Comparison of ENCODE assay signal across 8 cellular contexts in genomic region chr17:36947922-36948716, GRCh38. TPM values are rescaled to one million over a fixed set of nuclear protein-coding genes. Genes with fewer than 3 reads are reported as not detected.
DNase-seq lines count a peak whose midpoint lies in the region; ATAC-seq and TF ChIP-seq lines count a peak whose summit lies in the region.

No MANE protein-coding gene starts in this region.

- intact Hi-C loops in esophagus muscularis mucosa (cut with DNase I), result no loop called here

- H3K4me3 Mint-ChIP-seq in osteocyte (ENCODE audit: unreplicated experiment), result peak overlapping the region; percentile 95

- H3K36me3 ChIP-seq in GM23248 (ENCODE audit: low read depth) (peaks cover 6% of the 10 kb centered on the region; the same call in 1 of the 2 replicates), SJCRH30 (peaks cover 26% of the 10 kb centered on the region), esophagus muscularis mucosa (peaks cover 2 to 20% (median 14%) of the 10 kb centered on the region in 4 donors)

- H3F3A ChIP-seq in GM23248 (ENCODE audit: insufficient read depth), result no peaks in the 10 kb centered on the region; the same call in 1 of the 2 replicates

- no peaks in the 10 kb centered on the region for H3K9me3 Mint-ChIP-seq in osteocyte (ENCODE audit: unreplicated experiment)

- no peak for ATAC-seq in HG03097 (IDR thresholded peaks at IDR 0.05; ENCODE audit: low FRiP score, unreplicated experiment)

- CTCF ChIA-PET in AG04450 (lab: Charles Lee), result interaction anchor here (0.6 to 1.7 kb wide), 3 partner anchors 9 to 270 kb away, joined by 3 to 11 read pairs (median 3); no protein-coding TSS in a partner anchor

- peaks cover 11% of the 10 kb centered on the region; the same call in 1 of the 2 replicates for H3K4me1 ChIP-seq in GM23248 (ENCODE audit: insufficient read depth)
- H3K4me1 ChIP-seq in SJCRH30, result peaks cover 3% of the 10 kb centered on the region; the same call in 1 of the 2 replicates
- peaks cover 19 to 39% (median 28%) of the 10 kb centered on the region in 4 donors for H3K4me1 ChIP-seq in esophagus muscularis mucosa

- H3K4me1 Mint-ChIP-seq in osteocyte (ENCODE audit: unreplicated experiment), result peaks cover 29% of the 10 kb centered on the region

- TF ChIP-seq EP300 in esophagus muscularis mucosa (IDR thresholded peaks at IDR 0.05), result peak; percentile 38

- POLR2A ChIA-PET in AG04450 (lab: Yijun Ruan, JAX), result interaction anchor here (1.2 to 1.4 kb wide), 2 partner anchors 9 to 24 kb away, joined by 5 to 7 read pairs; no protein-coding TSS in a partner anchor

- TF ChIP-seq CTCF in AG04450 (IDR thresholded peaks at IDR 0.05; ENCODE audit: low read depth, low read length) (no peak), esophagus muscularis mucosa (IDR thresholded peaks at IDR 0.05) (no peak), osteocyte (IDR thresholded peaks at IDR 0.05) (no peak), GM10266 (IDR thresholded peaks at IDR 0.05; ENCODE audit: control insufficient read depth, insufficient read depth, low read depth, missing control alignments) (no peak)

- peak overlapping the region; percentile 95 for H3K4me2 ChIP-seq in GM23248 (ENCODE audit: unreplicated experiment)

- peaks cover 32% of the 10 kb centered on the region for H3K79me2 ChIP-seq in GM23248 (ENCODE audit: insufficient read depth)

- peaks cover 48% of the 10 kb centered on the region for H3K27me3 ChIP-seq in AG04450 (ENCODE audit: control insufficient read depth, insufficient read depth, low read length)
- peaks cover 48% of the 10 kb centered on the region for H3K27me3 ChIP-seq in GM23248 (replicated peaks; ENCODE audit: insufficient read depth)
- H3K27me3 ChIP-seq in SJCRH30, result no peaks in the 10 kb centered on the region
- H3K27me3 ChIP-seq in esophagus muscularis mucosa, result peaks cover 15 to 45% (median 39%) of the 10 kb centered on the region in 4 donors

- peak overlapping the region; percentile 94 for H3K27ac Mint-ChIP-seq in osteocyte (ENCODE audit: unreplicated experiment)

- H4K20me1 ChIP-seq in GM23248 (ENCODE audit: insufficient read depth), result no peaks in the 10 kb centered on the region

- H3K4me3 ChIP-seq in AG04450 (ENCODE audit: low read depth, low read length) (peak overlapping the region; percentile 88), GM23248 (peak overlapping the region; percentile 82), SJCRH30 (peak overlapping the region; percentile 76), esophagus muscularis mucosa (peak overlapping the region; percentile 81 to 95 (median 89))

- peaks cover 49% of the 10 kb centered on the region for H3K27me3 Mint-ChIP-seq in osteocyte (ENCODE audit: unreplicated experiment)

- 4 to 6% methylated on average over 26 of the region's 26 CpGs for WGBS in GM23248 (ENCODE audit: low coverage in 1 of 2, low lambda C conversion rate in 2 of 2, missing lambda C conversion rate in 2 of 2), 2 experiments
- WGBS in esophagus muscularis mucosa, result 3% methylated on average over 22 of the region's 26 CpGs

- H3K9me3 ChIP-seq in AG04450 (ENCODE audit: control insufficient read depth, insufficient read depth, low read length) (peaks cover 7% of the 10 kb centered on the region), GM23248 (ENCODE audit: low read depth) (no peaks in the 10 kb centered on the region), SJCRH30 (replicated peaks) (no peaks in the 10 kb centered on the region), esophagus muscularis mucosa (no peaks in the 10 kb centered on the region)

- no peak overlapping the region for H3K27ac ChIP-seq in AG04450 (ENCODE audit: low read depth, low read length)
- H3K27ac ChIP-seq in GM23248, result peak overlapping the region; percentile 91
- peak overlapping the region; percentile 77; the same call in 1 of the 2 replicates for H3K27ac ChIP-seq in SJCRH30
- peak overlapping the region; percentile 90 to 96 (median 94) for H3K27ac ChIP-seq in esophagus muscularis mucosa (replicated peaks in 1 of 4)

- peaks cover 18% of the 10 kb centered on the region for H3K36me3 Mint-ChIP-seq in osteocyte (ENCODE audit: unreplicated experiment)

- in situ Hi-C loops in GM23248 (cut with MboI), result no loop called here

- H3K9ac ChIP-seq in GM23248, result peak overlapping the region; percentile 95

- no peak for DNase-seq in AG04450 (ENCODE audit: low read depth, low spot score)
- no peak for DNase-seq in GM23248
- DNase-seq in SJCRH30, result no peak
- DNase-seq in esophagus muscularis mucosa (ENCODE audit: extremely low spot score), result no peak
- DNase-seq in osteocyte (ENCODE audit: extremely low spot score, unreplicated experiment), result no peak
- no peak for DNase-seq in NCI-H774 (lab: John Stamatoyannopoulos, UW)
- DNase-seq in GM10266 (ENCODE audit: extremely low spot score), result no peak

- no peak for TF ChIP-seq POLR2A in esophagus muscularis mucosa (IDR thresholded peaks at IDR 0.05; ENCODE audit: low read depth)

- H3K9me2 ChIP-seq in GM23248 (ENCODE audit: insufficient read depth), result no peaks in the 10 kb centered on the region

- peak overlapping the region; percentile 88 for H2AFZ ChIP-seq in GM23248

RNA-seq across cellular contexts. Expression of gene AATF, which starts 0.6 kb away (rescaled TPM):
- 16.6 and 18.8 TPM in 2 replicates for polyA plus RNA-seq in AG04450 (2011; rRNA removed)
- 10.6 and 14.3 TPM in 2 replicates for polyA minus RNA-seq in AG04450 (2011; rRNA and poly(A)+ RNA removed)
- 35.6 and 42.2 TPM in 2 replicates for total RNA-seq in GM23248 (2014; rRNA removed; shearing (Covaris generic))
- 48.1 and 50.2 TPM in 2 replicates for polyA plus RNA-seq in GM23248 (2016; fragmentation: Nextera tagmentation; extraction: Ambion mirVana)
- total RNA-seq in SJCRH30 (2014; rRNA removed; shearing (Covaris generic)), result 65.0 and 65.3 TPM in 2 replicates
- total RNA-seq in esophagus muscularis mucosa, result 10 to 100 TPM; 37.8 to 55.7 (median 45.3) TPM
- total RNA-seq in osteocyte, result 39.6 and 42.8 TPM in 2 replicates

RNA-seq across cellular contexts. Expression of gene LHX1, which starts 10.8 kb away (rescaled TPM):
- 0.02 TPM in 1 of 2 replicates, not detected in the other for polyA plus RNA-seq in AG04450 (2011; rRNA removed)
- polyA minus RNA-seq in AG04450 (2011; rRNA and poly(A)+ RNA removed), result not detected in 2 replicates
- not detected in 2 replicates for total RNA-seq in GM23248 (2014; rRNA removed; shearing (Covaris generic))
- not detected in 2 replicates for polyA plus RNA-seq in GM23248 (2016; fragmentation: Nextera tagmentation; extraction: Ambion mirVana)
- total RNA-seq in SJCRH30 (2014; rRNA removed; shearing (Covaris generic)), result 0.43 and 0.59 TPM in 2 replicates
- not detected for total RNA-seq in esophagus muscularis mucosa
- total RNA-seq in osteocyte, result not detected in 2 replicates
